ENCODE assay signal across 1 cellular context in the genomic region with DNA sequence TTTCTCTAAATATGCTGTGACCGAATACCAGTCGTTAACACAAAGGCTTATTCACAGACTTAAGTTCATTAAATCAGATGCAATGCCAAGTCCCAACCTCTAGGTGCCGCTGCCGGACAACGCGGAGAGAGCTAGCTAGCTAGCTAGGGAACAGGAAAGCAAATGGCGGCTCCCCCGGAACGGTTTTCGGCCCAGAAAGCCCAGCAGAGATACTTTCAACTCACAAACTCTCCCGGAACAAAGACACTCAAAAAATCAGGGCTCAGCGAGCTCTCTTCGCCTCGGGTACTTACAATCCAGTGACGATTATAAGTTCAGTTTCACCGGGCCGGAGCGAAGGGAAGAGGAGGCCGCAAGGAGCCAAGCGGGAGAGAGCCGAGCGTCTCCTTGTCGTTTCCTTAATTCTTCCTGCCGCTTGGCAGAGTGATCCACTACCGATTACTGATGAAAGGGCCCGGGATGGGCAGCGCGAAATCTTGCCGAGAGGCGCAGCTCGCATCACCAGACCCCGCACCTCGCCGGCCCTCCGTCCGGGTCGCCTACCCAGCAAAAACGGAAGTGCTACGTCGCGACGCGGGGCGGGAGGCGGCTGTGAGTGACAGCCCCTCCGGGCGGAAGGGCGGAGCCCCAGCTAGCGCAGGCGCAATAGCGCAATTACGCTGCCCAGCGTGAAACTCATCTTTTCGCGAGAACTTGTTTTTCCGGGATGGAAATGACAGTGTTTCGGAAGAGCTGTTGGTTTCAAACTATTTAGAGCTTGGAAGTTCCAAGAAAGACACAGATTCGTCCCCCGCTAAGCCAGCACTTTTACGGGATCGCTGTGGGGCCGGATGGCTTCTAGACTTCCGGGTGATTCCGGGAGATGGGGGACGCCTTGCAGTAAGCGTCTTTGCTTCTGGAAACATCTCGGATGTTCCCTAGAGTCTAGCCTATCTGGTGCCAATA.
TF ChIP-seq lines count a peak whose summit lies in the region.

A gene with protein sequence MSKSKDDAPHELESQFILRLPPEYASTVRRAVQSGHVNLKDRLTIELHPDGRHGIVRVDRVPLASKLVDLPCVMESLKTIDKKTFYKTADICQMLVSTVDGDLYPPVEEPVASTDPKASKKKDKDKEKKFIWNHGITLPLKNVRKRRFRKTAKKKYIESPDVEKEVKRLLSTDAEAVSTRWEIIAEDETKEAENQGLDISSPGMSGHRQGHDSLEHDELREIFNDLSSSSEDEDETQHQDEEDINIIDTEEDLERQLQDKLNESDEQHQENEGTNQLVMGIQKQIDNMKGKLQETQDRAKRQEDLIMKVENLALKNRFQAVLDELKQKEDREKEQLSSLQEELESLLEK (minus strand): TSS at position 560 of the 945 bp plus-strand sequence. CDS start 740 bp downstream, outside the sequence.

TF ChIP-seq in K562, 482 proteins besides CTCF, POLR2A, EP300 and RAD21 (continued from another document and continues in another):
- TF ChIP-seq, protein P1, sequence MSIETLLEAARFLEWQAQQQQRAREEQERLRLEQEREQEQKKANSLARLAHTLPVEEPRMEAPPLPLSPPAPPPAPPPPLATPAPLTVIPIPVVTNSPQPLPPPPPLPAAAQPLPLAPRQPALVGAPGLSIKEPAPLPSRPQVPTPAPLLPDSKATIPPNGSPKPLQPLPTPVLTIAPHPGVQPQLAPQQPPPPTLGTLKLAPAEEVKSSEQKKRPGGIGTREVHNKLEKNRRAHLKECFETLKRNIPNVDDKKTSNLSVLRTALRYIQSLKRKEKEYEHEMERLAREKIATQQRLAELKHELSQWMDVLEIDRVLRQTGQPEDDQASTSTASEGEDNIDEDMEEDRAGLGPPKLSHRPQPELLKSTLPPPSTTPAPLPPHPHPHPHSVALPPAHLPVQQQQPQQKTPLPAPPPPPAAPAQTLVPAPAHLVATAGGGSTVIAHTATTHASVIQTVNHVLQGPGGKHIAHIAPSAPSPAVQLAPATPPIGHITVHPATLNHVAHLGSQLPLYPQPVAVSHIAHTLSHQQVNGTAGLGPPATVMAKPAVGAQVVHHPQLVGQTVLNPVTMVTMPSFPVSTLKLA (conservative IDR thresholded peaks at IDR 0.05), result peak in 1 of 2 experiments; percentile 35; a peak in 1 of 4 replicates
- TF ChIP-seq ELF1 (tag; IDR thresholded peaks at IDR 0.05) (peak; percentile 91), ZNF764 (CRISPR knock-in tag; IDR thresholded peaks at IDR 0.05; ENCODE audit: low read depth) (0 out of 2 replicates have a peak, but pooled peaks have one; percentile 20), SREBF2 (CRISPR knock-in tag; IDR thresholded peaks at IDR 0.05) (peak; percentile 87; the same call in 1 of the 2 replicates), HMGN3 (IDR thresholded peaks at IDR 0.05; ENCODE audit: borderline replicate concordance, extremely low read depth, insufficient read length, low read depth, low read length) (peak; percentile 69), NFRKB (IDR thresholded peaks at IDR 0.05; ENCODE audit: low read depth) (peak; percentile 87), ZFX (CRISPR knock-in tag; IDR thresholded peaks at IDR 0.05) (peak; percentile 99), POLR2B (IDR thresholded peaks at IDR 0.05; ENCODE audit: low read depth, partially characterized antibody) (peak; percentile 96), CREM (IDR thresholded peaks at IDR 0.05; ENCODE audit: low read depth) (peak; percentile 91), NR2C1 (IDR thresholded peaks at IDR 0.05) (peak; percentile 53), NR2C1 (tag; IDR thresholded peaks at IDR 0.05) (0 out of 2 replicates have a peak, but pooled peaks have one; percentile 28), C11orf30 (IDR thresholded peaks at IDR 0.05; ENCODE audit: low read depth) (peak; percentile 39), ELF2 (CRISPR knock-in tag; IDR thresholded peaks at IDR 0.05) (peak; percentile 84), NFE2L1 (tag; IDR thresholded peaks at IDR 0.05; ENCODE audit: borderline replicate concordance, low read depth) (no peak), YY1 (IDR thresholded peaks at IDR 0.05; ENCODE audit: borderline replicate concordance in 1 of 3, control insufficient read depth in 1 of 3, extremely low read depth in 1 of 3, insufficient read depth in 3 of 3, insufficient read length in 1 of 3, insufficient replicate concordance in 2 of 3, low read depth in 1 of 3, low read length in 2 of 3) (peak; percentile 73 to 96 (median 92)), CXXC5 (CRISPR knock-in tag; IDR thresholded peaks at IDR 0.05) (peak; percentile 91), GTF2F1 (IDR thresholded peaks at IDR 0.05; ENCODE audit: low read depth, low read length) (peak; percentile 93), NR2C2 (CRISPR knock-in tag; IDR thresholded peaks at IDR 0.05) (peak; percentile 38; the same call in 1 of the 2 replicates), NR2C2 (tag; IDR thresholded peaks at IDR 0.05) (peak; percentile 85), ZBTB8A (IDR thresholded peaks at IDR 0.05; ENCODE audit: partially characterized antibody) (no peak), CTBP1 (IDR thresholded peaks at IDR 0.05; ENCODE audit: borderline replicate concordance) (peak; percentile 44; the same call in 1 of the 2 replicates)
- TF ChIP-seq, protein P2, sequence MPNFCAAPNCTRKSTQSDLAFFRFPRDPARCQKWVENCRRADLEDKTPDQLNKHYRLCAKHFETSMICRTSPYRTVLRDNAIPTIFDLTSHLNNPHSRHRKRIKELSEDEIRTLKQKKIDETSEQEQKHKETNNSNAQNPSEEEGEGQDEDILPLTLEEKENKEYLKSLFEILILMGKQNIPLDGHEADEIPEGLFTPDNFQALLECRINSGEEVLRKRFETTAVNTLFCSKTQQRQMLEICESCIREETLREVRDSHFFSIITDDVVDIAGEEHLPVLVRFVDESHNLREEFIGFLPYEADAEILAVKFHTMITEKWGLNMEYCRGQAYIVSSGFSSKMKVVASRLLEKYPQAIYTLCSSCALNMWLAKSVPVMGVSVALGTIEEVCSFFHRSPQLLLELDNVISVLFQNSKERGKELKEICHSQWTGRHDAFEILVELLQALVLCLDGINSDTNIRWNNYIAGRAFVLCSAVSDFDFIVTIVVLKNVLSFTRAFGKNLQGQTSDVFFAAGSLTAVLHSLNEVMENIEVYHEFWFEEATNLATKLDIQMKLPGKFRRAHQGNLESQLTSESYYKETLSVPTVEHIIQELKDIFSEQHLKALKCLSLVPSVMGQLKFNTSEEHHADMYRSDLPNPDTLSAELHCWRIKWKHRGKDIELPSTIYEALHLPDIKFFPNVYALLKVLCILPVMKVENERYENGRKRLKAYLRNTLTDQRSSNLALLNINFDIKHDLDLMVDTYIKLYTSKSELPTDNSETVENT (CRISPR knock-in tag; IDR thresholded peaks at IDR 0.05), result peak; percentile 79
- TF ChIP-seq, protein P3, sequence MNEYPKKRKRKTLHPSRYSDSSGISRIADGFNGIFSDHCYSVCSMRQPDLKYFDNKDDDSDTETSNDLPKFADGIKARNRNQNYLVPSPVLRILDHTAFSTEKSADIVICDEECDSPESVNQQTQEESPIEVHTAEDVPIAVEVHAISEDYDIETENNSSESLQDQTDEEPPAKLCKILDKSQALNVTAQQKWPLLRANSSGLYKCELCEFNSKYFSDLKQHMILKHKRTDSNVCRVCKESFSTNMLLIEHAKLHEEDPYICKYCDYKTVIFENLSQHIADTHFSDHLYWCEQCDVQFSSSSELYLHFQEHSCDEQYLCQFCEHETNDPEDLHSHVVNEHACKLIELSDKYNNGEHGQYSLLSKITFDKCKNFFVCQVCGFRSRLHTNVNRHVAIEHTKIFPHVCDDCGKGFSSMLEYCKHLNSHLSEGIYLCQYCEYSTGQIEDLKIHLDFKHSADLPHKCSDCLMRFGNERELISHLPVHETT (CRISPR knock-in tag; conservative IDR thresholded peaks at IDR 0.05 in 1 of 2, IDR thresholded peaks at IDR 0.05 in 1 of 2), result peak in 1 of 2 experiments; percentile 88; a peak in 2 of 4 replicates
- TF ChIP-seq, protein P4, sequence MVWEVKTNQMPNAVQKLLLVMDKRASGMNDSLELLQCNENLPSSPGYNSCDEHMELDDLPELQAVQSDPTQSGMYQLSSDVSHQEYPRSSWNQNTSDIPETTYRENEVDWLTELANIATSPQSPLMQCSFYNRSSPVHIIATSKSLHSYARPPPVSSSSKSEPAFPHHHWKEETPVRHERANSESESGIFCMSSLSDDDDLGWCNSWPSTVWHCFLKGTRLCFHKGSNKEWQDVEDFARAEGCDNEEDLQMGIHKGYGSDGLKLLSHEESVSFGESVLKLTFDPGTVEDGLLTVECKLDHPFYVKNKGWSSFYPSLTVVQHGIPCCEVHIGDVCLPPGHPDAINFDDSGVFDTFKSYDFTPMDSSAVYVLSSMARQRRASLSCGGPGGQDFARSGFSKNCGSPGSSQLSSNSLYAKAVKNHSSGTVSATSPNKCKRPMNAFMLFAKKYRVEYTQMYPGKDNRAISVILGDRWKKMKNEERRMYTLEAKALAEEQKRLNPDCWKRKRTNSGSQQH (CRISPR knock-in tag; IDR thresholded peaks at IDR 0.05), result no peak
- TF ChIP-seq, protein P5, sequence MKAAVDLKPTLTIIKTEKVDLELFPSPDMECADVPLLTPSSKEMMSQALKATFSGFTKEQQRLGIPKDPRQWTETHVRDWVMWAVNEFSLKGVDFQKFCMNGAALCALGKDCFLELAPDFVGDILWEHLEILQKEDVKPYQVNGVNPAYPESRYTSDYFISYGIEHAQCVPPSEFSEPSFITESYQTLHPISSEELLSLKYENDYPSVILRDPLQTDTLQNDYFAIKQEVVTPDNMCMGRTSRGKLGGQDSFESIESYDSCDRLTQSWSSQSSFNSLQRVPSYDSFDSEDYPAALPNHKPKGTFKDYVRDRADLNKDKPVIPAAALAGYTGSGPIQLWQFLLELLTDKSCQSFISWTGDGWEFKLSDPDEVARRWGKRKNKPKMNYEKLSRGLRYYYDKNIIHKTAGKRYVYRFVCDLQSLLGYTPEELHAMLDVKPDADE (conservative IDR thresholded peaks at IDR 0.05; ENCODE audit: control insufficient read depth, low read depth, low read length), result peak; percentile 59; the same call in 1 of the 2 replicates
- TF ChIP-seq, protein P6, sequence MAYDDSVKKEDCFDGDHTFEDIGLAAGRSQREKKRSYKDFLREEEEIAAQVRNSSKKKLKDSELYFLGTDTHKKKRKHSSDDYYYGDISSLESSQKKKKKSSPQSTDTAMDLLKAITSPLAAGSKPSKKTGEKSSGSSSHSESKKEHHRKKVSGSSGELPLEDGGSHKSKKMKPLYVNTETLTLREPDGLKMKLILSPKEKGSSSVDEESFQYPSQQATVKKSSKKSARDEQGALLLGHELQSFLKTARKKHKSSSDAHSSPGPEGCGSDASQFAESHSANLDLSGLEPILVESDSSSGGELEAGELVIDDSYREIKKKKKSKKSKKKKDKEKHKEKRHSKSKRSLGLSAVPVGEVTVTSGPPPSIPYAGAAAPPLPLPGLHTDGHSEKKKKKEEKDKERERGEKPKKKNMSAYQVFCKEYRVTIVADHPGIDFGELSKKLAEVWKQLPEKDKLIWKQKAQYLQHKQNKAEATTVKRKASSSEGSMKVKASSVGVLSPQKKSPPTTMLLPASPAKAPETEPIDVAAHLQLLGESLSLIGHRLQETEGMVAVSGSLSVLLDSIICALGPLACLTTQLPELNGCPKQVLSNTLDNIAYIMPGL (CRISPR knock-in tag; IDR thresholded peaks at IDR 0.05), result 0 out of 2 replicates have a peak, but pooled peaks have one; percentile 77
- TF ChIP-seq, protein P7, sequence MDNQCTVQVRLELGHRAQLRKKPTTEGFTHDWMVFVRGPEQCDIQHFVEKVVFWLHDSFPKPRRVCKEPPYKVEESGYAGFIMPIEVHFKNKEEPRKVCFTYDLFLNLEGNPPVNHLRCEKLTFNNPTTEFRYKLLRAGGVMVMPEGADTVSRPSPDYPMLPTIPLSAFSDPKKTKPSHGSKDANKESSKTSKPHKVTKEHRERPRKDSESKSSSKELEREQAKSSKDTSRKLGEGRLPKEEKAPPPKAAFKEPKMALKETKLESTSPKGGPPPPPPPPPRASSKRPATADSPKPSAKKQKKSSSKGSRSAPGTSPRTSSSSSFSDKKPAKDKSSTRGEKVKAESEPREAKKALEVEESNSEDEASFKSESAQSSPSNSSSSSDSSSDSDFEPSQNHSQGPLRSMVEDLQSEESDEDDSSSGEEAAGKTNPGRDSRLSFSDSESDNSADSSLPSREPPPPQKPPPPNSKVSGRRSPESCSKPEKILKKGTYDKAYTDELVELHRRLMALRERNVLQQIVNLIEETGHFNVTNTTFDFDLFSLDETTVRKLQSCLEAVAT (IDR thresholded peaks at IDR 0.05), result 0 out of 4 replicates have a peak, but pooled peaks of 1 of the 2 experiments have one; percentile 26
- TF ChIP-seq, protein P8, sequence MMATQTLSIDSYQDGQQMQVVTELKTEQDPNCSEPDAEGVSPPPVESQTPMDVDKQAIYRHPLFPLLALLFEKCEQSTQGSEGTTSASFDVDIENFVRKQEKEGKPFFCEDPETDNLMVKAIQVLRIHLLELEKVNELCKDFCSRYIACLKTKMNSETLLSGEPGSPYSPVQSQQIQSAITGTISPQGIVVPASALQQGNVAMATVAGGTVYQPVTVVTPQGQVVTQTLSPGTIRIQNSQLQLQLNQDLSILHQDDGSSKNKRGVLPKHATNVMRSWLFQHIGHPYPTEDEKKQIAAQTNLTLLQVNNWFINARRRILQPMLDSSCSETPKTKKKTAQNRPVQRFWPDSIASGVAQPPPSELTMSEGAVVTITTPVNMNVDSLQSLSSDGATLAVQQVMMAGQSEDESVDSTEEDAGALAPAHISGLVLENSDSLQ (IDR thresholded peaks at IDR 0.05), result peak; percentile 99
- TF ChIP-seq, protein P9, sequence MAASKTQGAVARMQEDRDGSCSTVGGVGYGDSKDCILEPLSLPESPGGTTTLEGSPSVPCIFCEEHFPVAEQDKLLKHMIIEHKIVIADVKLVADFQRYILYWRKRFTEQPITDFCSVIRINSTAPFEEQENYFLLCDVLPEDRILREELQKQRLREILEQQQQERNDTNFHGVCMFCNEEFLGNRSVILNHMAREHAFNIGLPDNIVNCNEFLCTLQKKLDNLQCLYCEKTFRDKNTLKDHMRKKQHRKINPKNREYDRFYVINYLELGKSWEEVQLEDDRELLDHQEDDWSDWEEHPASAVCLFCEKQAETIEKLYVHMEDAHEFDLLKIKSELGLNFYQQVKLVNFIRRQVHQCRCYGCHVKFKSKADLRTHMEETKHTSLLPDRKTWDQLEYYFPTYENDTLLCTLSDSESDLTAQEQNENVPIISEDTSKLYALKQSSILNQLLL (CRISPR knock-in tag; IDR thresholded peaks at IDR 0.05; ENCODE audit: borderline replicate concordance), result no peak
- TF ChIP-seq, protein P10, sequence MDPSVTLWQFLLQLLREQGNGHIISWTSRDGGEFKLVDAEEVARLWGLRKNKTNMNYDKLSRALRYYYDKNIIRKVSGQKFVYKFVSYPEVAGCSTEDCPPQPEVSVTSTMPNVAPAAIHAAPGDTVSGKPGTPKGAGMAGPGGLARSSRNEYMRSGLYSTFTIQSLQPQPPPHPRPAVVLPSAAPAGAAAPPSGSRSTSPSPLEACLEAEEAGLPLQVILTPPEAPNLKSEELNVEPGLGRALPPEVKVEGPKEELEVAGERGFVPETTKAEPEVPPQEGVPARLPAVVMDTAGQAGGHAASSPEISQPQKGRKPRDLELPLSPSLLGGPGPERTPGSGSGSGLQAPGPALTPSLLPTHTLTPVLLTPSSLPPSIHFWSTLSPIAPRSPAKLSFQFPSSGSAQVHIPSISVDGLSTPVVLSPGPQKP (CRISPR knock-in tag; IDR thresholded peaks at IDR 0.05), result no peak
